Comparison of ENCODE assay signal across 1 cellular context in genomic region chr3:39154323-39155021, GRCh38.
TF ChIP-seq lines count a peak whose summit lies in the region.

No MANE protein-coding gene starts in this region.

TF ChIP-seq in K562, 482 proteins besides CTCF, POLR2A, EP300 and RAD21 (continued from another document):
- TF ChIP-seq NFIC (IDR thresholded peaks at IDR 0.05): peak; percentile 65
- TF ChIP-seq, protein P1, sequence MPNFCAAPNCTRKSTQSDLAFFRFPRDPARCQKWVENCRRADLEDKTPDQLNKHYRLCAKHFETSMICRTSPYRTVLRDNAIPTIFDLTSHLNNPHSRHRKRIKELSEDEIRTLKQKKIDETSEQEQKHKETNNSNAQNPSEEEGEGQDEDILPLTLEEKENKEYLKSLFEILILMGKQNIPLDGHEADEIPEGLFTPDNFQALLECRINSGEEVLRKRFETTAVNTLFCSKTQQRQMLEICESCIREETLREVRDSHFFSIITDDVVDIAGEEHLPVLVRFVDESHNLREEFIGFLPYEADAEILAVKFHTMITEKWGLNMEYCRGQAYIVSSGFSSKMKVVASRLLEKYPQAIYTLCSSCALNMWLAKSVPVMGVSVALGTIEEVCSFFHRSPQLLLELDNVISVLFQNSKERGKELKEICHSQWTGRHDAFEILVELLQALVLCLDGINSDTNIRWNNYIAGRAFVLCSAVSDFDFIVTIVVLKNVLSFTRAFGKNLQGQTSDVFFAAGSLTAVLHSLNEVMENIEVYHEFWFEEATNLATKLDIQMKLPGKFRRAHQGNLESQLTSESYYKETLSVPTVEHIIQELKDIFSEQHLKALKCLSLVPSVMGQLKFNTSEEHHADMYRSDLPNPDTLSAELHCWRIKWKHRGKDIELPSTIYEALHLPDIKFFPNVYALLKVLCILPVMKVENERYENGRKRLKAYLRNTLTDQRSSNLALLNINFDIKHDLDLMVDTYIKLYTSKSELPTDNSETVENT (CRISPR knock-in tag; IDR thresholded peaks at IDR 0.05): 0 out of 2 replicates have a peak, but pooled peaks have one; percentile 56
- no peak for TF ChIP-seq NUFIP1 (IDR thresholded peaks at IDR 0.05; ENCODE audit: partially characterized antibody)
- TF ChIP-seq MYC (IDR thresholded peaks at IDR 0.05; ENCODE audit: low read depth, low read length): 0 out of 2 replicates have a peak, but pooled peaks have one; percentile 36
- peak; percentile 60; the same call in 1 of the 2 replicates for TF ChIP-seq MYC (CRISPR knock-in tag; IDR thresholded peaks at IDR 0.05; ENCODE audit: borderline replicate concordance, low read depth)
- TF ChIP-seq, protein P2, sequence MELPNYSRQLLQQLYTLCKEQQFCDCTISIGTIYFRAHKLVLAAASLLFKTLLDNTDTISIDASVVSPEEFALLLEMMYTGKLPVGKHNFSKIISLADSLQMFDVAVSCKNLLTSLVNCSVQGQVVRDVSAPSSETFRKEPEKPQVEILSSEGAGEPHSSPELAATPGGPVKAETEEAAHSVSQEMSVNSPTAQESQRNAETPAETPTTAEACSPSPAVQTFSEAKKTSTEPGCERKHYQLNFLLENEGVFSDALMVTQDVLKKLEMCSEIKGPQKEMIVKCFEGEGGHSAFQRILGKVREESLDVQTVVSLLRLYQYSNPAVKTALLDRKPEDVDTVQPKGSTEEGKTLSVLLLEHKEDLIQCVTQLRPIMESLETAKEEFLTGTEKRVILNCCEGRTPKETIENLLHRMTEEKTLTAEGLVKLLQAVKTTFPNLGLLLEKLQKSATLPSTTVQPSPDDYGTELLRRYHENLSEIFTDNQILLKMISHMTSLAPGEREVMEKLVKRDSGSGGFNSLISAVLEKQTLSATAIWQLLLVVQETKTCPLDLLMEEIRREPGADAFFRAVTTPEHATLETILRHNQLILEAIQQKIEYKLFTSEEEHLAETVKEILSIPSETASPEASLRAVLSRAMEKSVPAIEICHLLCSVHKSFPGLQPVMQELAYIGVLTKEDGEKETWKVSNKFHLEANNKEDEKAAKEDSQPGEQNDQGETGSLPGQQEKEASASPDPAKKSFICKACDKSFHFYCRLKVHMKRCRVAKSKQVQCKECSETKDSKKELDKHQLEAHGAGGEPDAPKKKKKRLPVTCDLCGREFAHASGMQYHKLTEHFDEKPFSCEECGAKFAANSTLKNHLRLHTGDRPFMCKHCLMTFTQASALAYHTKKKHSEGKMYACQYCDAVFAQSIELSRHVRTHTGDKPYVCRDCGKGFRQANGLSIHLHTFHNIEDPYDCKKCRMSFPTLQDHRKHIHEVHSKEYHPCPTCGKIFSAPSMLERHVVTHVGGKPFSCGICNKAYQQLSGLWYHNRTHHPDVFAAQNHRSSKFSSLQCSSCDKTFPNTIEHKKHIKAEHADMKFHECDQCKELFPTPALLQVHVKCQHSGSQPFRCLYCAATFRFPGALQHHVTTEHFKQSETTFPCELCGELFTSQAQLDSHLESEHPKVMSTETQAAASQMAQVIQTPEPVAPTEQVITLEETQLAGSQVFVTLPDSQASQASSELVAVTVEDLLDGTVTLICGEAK (IDR thresholded peaks at IDR 0.05): peak; percentile 54
- TF ChIP-seq, protein P2 (CRISPR knock-in tag; IDR thresholded peaks at IDR 0.05): no peak
- TF ChIP-seq ZBTB17 (CRISPR knock-in tag; IDR thresholded peaks at IDR 0.05): peak; percentile 79
- TF ChIP-seq, protein P3, sequence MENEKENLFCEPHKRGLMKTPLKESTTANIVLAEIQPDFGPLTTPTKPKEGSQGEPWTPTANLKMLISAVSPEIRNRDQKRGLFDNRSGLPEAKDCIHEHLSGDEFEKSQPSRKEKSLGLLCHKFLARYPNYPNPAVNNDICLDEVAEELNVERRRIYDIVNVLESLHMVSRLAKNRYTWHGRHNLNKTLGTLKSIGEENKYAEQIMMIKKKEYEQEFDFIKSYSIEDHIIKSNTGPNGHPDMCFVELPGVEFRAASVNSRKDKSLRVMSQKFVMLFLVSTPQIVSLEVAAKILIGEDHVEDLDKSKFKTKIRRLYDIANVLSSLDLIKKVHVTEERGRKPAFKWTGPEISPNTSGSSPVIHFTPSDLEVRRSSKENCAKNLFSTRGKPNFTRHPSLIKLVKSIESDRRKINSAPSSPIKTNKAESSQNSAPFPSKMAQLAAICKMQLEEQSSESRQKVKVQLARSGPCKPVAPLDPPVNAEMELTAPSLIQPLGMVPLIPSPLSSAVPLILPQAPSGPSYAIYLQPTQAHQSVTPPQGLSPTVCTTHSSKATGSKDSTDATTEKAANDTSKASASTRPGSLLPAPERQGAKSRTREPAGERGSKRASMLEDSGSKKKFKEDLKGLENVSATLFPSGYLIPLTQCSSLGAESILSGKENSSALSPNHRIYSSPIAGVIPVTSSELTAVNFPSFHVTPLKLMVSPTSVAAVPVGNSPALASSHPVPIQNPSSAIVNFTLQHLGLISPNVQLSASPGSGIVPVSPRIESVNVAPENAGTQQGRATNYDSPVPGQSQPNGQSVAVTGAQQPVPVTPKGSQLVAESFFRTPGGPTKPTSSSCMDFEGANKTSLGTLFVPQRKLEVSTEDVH (IDR thresholded peaks at IDR 0.05; ENCODE audit: low read depth, partially characterized antibody): peak; percentile 64
- TF ChIP-seq KLF6 (CRISPR knock-in tag; IDR thresholded peaks at IDR 0.05; ENCODE audit: borderline replicate concordance): no peak
- TF ChIP-seq, protein P4, sequence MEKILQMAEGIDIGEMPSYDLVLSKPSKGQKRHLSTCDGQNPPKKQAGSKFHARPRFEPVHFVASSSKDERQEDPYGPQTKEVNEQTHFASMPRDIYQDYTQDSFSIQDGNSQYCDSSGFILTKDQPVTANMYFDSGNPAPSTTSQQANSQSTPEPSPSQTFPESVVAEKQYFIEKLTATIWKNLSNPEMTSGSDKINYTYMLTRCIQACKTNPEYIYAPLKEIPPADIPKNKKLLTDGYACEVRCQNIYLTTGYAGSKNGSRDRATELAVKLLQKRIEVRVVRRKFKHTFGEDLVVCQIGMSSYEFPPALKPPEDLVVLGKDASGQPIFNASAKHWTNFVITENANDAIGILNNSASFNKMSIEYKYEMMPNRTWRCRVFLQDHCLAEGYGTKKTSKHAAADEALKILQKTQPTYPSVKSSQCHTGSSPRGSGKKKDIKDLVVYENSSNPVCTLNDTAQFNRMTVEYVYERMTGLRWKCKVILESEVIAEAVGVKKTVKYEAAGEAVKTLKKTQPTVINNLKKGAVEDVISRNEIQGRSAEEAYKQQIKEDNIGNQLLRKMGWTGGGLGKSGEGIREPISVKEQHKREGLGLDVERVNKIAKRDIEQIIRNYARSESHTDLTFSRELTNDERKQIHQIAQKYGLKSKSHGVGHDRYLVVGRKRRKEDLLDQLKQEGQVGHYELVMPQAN (IDR thresholded peaks at IDR 0.05; ENCODE audit: borderline replicate concordance): peak; percentile 58; the same call in 1 of the 2 replicates
- TF ChIP-seq SIX5 (IDR thresholded peaks at IDR 0.05; ENCODE audit: borderline replicate concordance in 1 of 2, insufficient read depth in 1 of 2, low read depth in 1 of 2, low read length in 2 of 2): no peak
- TF ChIP-seq NFXL1 (CRISPR knock-in tag; IDR thresholded peaks at IDR 0.05): no peak
- peak in 1 of 2 experiments; percentile 59; a peak in 1 of 4 replicates for TF ChIP-seq TEAD1 (CRISPR knock-in tag; IDR thresholded peaks at IDR 0.05)
- peak; percentile 78 for TF ChIP-seq ZNF444 (CRISPR knock-in tag; IDR thresholded peaks at IDR 0.05)
- peak; percentile 89 for TF ChIP-seq ZNF316 (IDR thresholded peaks at IDR 0.05)
- no peak for TF ChIP-seq GATAD2B (IDR thresholded peaks at IDR 0.05; ENCODE audit: borderline replicate concordance)
